1 cellular context compared by ENCODE assay signal in the genomic region with DNA sequence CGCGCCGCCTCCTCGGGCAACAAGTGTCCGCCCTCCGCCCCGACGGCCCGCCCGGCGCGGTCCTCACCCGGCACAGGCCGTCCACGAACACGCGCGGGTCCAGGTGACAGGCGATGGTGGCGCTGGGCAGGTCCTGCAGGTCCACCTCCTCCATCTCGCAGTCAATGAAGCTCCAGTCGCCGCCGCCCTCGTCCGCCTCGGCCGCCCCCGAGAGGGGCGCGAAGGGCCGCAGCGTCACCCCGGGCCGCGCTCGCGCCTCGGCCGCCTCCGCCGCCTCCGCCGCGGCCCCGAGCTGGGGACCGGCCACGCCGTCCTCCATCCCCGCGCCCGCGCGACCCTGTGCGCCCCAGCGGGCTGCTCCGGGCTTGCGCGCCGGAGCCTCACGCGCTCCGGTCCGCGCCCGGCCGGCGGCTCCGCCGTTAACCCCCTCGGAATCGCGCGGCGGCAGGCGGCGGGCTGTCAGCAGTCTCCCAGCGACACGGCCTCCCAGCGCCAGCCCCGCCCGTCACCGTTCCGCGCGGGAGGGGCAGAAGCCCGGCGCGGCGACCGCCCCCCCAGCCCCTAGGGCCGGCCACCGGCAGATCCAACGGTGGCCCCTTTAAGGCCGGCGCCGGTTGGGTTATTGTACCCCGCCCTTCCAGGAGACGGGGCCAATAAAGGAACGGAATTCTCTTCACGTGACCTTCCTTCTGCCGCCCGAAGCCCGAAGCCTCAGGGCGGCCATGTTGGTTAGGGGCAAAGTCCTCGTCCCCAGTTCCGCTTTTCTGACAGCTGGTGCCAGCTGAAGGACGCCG.
TF ChIP-seq lines count a peak whose summit lies in the region.

RCAN1 (minus strand) TSS at position 421 of the 794 bp plus-strand sequence; CDS start at position 319, 102 bp downstream.

TF ChIP-seq in HEK293, 187 proteins besides CTCF, POLR2A, EP300 and RAD21 (continued from another document):
- TF ChIP-seq PRDM10 (tag by site-specific recombination; IDR thresholded peaks at IDR 0.05) (peak; percentile 44), ZNF623 (tag by site-specific recombination; IDR thresholded peaks at IDR 0.05) (0 out of 2 replicates have a peak, but pooled peaks have one; percentile 5), HOXA7 (CRISPR knock-in tag; IDR thresholded peaks at IDR 0.05; ENCODE audit: borderline replicate concordance) (no peak), ZNF175 (tag by site-specific recombination; IDR thresholded peaks at IDR 0.05) (no peak), ZBTB7A (tag by site-specific recombination; IDR thresholded peaks at IDR 0.05; ENCODE audit: low read depth) (no peak), ZNF585B (tag by site-specific recombination; IDR thresholded peaks at IDR 0.05) (no peak), AEBP2 (tag by site-specific recombination; IDR thresholded peaks at IDR 0.05; ENCODE audit: borderline replicate concordance) (no peak), MEIS1 (CRISPR knock-in tag; IDR thresholded peaks at IDR 0.05; ENCODE audit: borderline replicate concordance) (no peak), ZSCAN23 (tag by site-specific recombination; IDR thresholded peaks at IDR 0.05) (no peak), ZNF394 (tag by site-specific recombination; IDR thresholded peaks at IDR 0.05; ENCODE audit: borderline replicate concordance) (peak; percentile 38; the same call in 1 of the 2 replicates), SCRT1 (tag by site-specific recombination; IDR thresholded peaks at IDR 0.05; ENCODE audit: borderline replicate concordance) (no peak), ZNF140 (tag by site-specific recombination; IDR thresholded peaks at IDR 0.05) (no peak), ZEB2 (tag by site-specific recombination; IDR thresholded peaks at IDR 0.05) (peak; percentile 88), ZNF514 (tag by site-specific recombination; IDR thresholded peaks at IDR 0.05) (no peak), ZNF624 (tag by site-specific recombination; IDR thresholded peaks at IDR 0.05) (no peak), ZNF747 (tag by site-specific recombination; IDR thresholded peaks at IDR 0.05) (no peak), HIC1 (tag by site-specific recombination; IDR thresholded peaks at IDR 0.05) (no peak), ZNF518A (tag by site-specific recombination; conservative IDR thresholded peaks at IDR 0.05; ENCODE audit: low read depth) (peak; percentile 71), ZFP69B (tag by site-specific recombination; IDR thresholded peaks at IDR 0.05) (peak; percentile 100), ZNF23 (tag by site-specific recombination; IDR thresholded peaks at IDR 0.05; ENCODE audit: borderline replicate concordance) (no peak), ZNF391 (tag by site-specific recombination; IDR thresholded peaks at IDR 0.05; ENCODE audit: borderline replicate concordance, low read depth) (no peak), SP7 (tag by site-specific recombination; IDR thresholded peaks at IDR 0.05) (peak; percentile 55), ZNF280C (tag by site-specific recombination; IDR thresholded peaks at IDR 0.05) (no peak), OSR2 (tag by site-specific recombination; IDR thresholded peaks at IDR 0.05) (peak; percentile 83), ZNF701 (tag by site-specific recombination; IDR thresholded peaks at IDR 0.05) (no peak), ZNF837 (tag by site-specific recombination; IDR thresholded peaks at IDR 0.05) (no peak), TRIM28 (IDR thresholded peaks at IDR 0.05; ENCODE audit: borderline replicate concordance, low read length) (no peak), ZNF629 (tag by site-specific recombination; IDR thresholded peaks at IDR 0.05) (peak; percentile 43), ZBTB1 (tag by site-specific recombination; IDR thresholded peaks at IDR 0.05) (no peak), GLIS2 (tag by site-specific recombination; IDR thresholded peaks at IDR 0.05) (peak; percentile 53; the same call in 1 of the 2 replicates), ZBTB48 (tag by site-specific recombination; IDR thresholded peaks at IDR 0.05) (no peak), ZNF221 (tag by site-specific recombination; IDR thresholded peaks at IDR 0.05; ENCODE audit: borderline replicate concordance) (no peak), ZNF248 (tag by site-specific recombination; IDR thresholded peaks at IDR 0.05) (no peak), YY2 (tag by site-specific recombination; IDR thresholded peaks at IDR 0.05) (peak; percentile 94)
- TF ChIP-seq, protein P1, sequence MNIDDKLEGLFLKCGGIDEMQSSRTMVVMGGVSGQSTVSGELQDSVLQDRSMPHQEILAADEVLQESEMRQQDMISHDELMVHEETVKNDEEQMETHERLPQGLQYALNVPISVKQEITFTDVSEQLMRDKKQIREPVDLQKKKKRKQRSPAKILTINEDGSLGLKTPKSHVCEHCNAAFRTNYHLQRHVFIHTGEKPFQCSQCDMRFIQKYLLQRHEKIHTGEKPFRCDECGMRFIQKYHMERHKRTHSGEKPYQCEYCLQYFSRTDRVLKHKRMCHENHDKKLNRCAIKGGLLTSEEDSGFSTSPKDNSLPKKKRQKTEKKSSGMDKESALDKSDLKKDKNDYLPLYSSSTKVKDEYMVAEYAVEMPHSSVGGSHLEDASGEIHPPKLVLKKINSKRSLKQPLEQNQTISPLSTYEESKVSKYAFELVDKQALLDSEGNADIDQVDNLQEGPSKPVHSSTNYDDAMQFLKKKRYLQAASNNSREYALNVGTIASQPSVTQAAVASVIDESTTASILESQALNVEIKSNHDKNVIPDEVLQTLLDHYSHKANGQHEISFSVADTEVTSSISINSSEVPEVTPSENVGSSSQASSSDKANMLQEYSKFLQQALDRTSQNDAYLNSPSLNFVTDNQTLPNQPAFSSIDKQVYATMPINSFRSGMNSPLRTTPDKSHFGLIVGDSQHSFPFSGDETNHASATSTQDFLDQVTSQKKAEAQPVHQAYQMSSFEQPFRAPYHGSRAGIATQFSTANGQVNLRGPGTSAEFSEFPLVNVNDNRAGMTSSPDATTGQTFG (tag by site-specific recombination; IDR thresholded peaks at IDR 0.05; ENCODE audit: borderline replicate concordance): no peak
- TF ChIP-seq, protein P2, sequence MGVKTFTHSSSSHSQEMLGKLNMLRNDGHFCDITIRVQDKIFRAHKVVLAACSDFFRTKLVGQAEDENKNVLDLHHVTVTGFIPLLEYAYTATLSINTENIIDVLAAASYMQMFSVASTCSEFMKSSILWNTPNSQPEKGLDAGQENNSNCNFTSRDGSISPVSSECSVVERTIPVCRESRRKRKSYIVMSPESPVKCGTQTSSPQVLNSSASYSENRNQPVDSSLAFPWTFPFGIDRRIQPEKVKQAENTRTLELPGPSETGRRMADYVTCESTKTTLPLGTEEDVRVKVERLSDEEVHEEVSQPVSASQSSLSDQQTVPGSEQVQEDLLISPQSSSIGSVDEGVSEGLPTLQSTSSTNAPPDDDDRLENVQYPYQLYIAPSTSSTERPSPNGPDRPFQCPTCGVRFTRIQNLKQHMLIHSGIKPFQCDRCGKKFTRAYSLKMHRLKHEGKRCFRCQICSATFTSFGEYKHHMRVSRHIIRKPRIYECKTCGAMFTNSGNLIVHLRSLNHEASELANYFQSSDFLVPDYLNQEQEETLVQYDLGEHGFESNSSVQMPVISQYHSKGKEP (tag by site-specific recombination; IDR thresholded peaks at IDR 0.05): 0 out of 2 replicates have a peak, but pooled peaks have one; percentile 36
